9 cellular contexts compared by ENCODE assay signal in the genomic region with DNA sequence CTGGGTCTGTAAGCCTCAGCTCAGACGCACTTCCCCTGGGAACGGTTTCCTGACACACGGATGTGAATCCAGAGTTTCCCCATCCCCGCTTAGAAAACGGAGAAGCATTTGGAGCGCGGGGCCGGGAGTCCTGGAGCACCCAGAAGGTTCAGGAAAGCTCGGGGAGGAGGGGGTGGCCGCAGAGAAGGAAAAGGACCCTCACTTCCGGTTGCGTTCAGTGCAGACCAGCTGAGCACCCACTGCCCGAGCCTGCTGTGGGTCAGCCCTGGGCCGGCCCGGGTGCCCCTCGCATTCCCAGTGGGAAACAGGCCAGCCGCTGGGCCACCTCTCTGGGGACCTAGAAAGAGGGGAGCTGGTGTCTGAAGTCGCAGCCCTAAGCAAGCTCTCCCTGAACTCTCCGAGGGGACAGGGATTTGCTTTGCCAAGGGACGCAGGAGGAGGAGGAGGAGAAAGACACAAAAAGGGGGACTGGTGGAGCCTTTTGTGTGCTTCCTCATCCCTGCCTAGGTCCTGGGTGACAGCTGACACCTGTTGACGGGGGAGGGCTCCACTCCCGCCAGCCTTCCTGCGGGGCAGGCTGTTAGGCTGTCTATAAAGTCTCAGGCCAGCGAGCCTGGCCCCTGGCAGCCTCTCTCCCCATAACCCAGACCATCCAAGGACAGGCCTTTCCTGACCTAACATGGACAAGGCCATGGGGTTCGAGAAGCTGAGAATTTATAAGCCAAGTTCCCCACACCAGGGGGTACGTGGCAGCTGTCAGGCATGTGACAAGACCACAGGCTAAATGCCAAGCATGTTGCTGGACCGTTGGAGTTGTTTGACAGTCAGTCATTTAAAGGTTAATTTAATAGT. TPM values are rescaled to one million over a fixed set of nuclear protein-coding genes. Genes with fewer than 3 reads are reported as not detected.
A peak's percentile ranks its signal among the peaks of the same experiment; 100 is the strongest.
DNase-seq lines count a peak whose midpoint lies in the region; ATAC-seq and TF ChIP-seq lines count a peak whose summit lies in the region.
"Had no signal": no experiment of that assay in that cellular context is flagged by ENCODE, and none has a peak within 500 bp of the region (broad histone marks: within the 10 kb centered on the region; RNA-seq: fewer than 3 reads in every experiment).

No MANE protein-coding gene starts in this region.

- ATAC-seq in natural killer cell (no peak), HG03521 (IDR thresholded peaks at IDR 0.05; ENCODE audit: unreplicated experiment) (no peak)

- no peaks in the 10 kb centered on the region for H3K9me3 Mint-ChIP-seq in natural killer cell
- H3K9me3 Mint-ChIP-seq in CD4-positive, alpha-beta memory T cell = peaks cover 0 to 8% (median 3%) of the 10 kb centered on the region in 8 donors

- peak; percentile 61 for DNase-seq in activated effector memory CD4-positive, alpha-beta T cell treated with anti-CD3 and anti-CD28 coated beads, Interleukin-2, amount 50 U/mL, for 16 hours
- no peak for DNase-seq in activated effector memory CD4-positive, alpha-beta T cell treated with Interleukin-2 at 50 U/mL for 16 hours
- DNase-seq in epithelial cell of prostate (ENCODE audit: low read depth, low spot score) (no peak), cerebellum (ENCODE audit: low spot score) (no peak), natural killer cell (no peak)
- no peak for DNase-seq in CD4-positive, alpha-beta memory T cell
- DNase-seq: activated B cell treated with CpG ODN at 0.5 μM for 24 hours had no signal

- no peak overlapping the region for H3K4me3 ChIP-seq in mucosa of stomach (ENCODE audit: low read length)
- no peak overlapping the region for H3K4me3 ChIP-seq in CD4-positive, alpha-beta memory T cell (ENCODE audit: low read length in 2 of 2)

- intact Hi-C loops in natural killer cell (cut with micrococcal nuclease) = no loop called here
- intact Hi-C loops in CD4-positive, alpha-beta memory T cell (cut with micrococcal nuclease) = no loop called here

- H3K27me3 Mint-ChIP-seq in natural killer cell (ENCODE audit: low read depth in 2 of 2) = peaks cover 41 to 53% of the 10 kb centered on the region in 2 donors
- H3K27me3 Mint-ChIP-seq in CD4-positive, alpha-beta memory T cell = peaks cover 11 to 32% of the 10 kb centered on the region in 2 donors

- no peak for TF ChIP-seq CTCF in natural killer cell (IDR thresholded peaks at IDR 0.05)

- H3K4me1 Mint-ChIP-seq in natural killer cell = peaks cover 0 to 15% of the 10 kb centered on the region in 2 donors
- peaks cover 14 to 47% (median 27%) of the 10 kb centered on the region in 4 donors for H3K4me1 Mint-ChIP-seq in CD4-positive, alpha-beta memory T cell

- peak overlapping the region; percentile 45 for H3K9ac ChIP-seq in mucosa of stomach (ENCODE audit: low read length)

- peak overlapping the region; percentile 78 for H3K27ac ChIP-seq in epithelial cell of prostate
- H3K27ac ChIP-seq in CD4-positive, alpha-beta memory T cell (ENCODE audit: low read depth, low read length) = no peak overlapping the region

- H3K4me1 ChIP-seq in mucosa of stomach (ENCODE audit: control insufficient read depth, insufficient read depth, low read length) = peaks cover 5% of the 10 kb centered on the region
- peaks cover 5% of the 10 kb centered on the region for H3K4me1 ChIP-seq in CD4-positive, alpha-beta memory T cell (ENCODE audit: insufficient read depth, low read length)

- H3K27me3 ChIP-seq in mucosa of stomach (ENCODE audit: control insufficient read depth, insufficient read depth, low read length) = peaks cover 43% of the 10 kb centered on the region
- H3K27me3 ChIP-seq in CD4-positive, alpha-beta memory T cell (ENCODE audit: insufficient read depth, low read length) = peaks cover 4% of the 10 kb centered on the region

- no peak overlapping the region for H3K4me3 Mint-ChIP-seq in natural killer cell
- H3K4me3 Mint-ChIP-seq in CD4-positive, alpha-beta memory T cell = peak overlapping the region in 4 of 8 donors; percentile 25 to 69 (median 56)
- H3K4me3 Mint-ChIP-seq: activated B cell treated with CpG ODN at 0.5 μM for 24 hours had no signal

- no peaks in the 10 kb centered on the region for H3K36me3 Mint-ChIP-seq in natural killer cell
- peaks cover 0 to 2% of the 10 kb centered on the region in 2 donors for H3K36me3 Mint-ChIP-seq in CD4-positive, alpha-beta memory T cell

- no peaks in the 10 kb centered on the region for H3K9me3 ChIP-seq in mucosa of stomach (ENCODE audit: control insufficient read depth, low read length)
- no peaks in the 10 kb centered on the region for H3K9me3 ChIP-seq in CD4-positive, alpha-beta memory T cell (ENCODE audit: control insufficient read depth in 1 of 2, low read length in 2 of 2)

- POLR2A ChIA-PET in CD4-positive, alpha-beta memory T cell (lab: Charles Lee; ENCODE audit: partially characterized antibody) = no interaction called here

- H3K27ac Mint-ChIP-seq in natural killer cell = no peak overlapping the region
- H3K27ac Mint-ChIP-seq in CD4-positive, alpha-beta memory T cell = peak overlapping the region in 1 of 7 donors; percentile 40
- H3K27ac Mint-ChIP-seq: activated B cell treated with CpG ODN at 0.5 μM for 24 hours had no signal

- H3K36me3 ChIP-seq in mucosa of stomach (ENCODE audit: control insufficient read depth, insufficient read depth, low read length) = no peaks in the 10 kb centered on the region
- H3K36me3 ChIP-seq in CD4-positive, alpha-beta memory T cell (ENCODE audit: insufficient read depth, low read length) = no peaks in the 10 kb centered on the region

- CTCF ChIA-PET in CD4-positive, alpha-beta memory T cell (lab: Charles Lee; ENCODE audit: partially characterized antibody) = no interaction called here

RNA-seq across cellular contexts. Expression of a gene that starts 0.7 kb away (rescaled TPM):
- total RNA-seq in cerebellum (3.0 TPM), natural killer cell (1 to 10 TPM in 2 of 3 donors, under 1 TPM in 1; 0.20 to 2.6 (median 1.5) TPM)
- 1 to 10 TPM; 3.2 to 3.3 TPM for total RNA-seq in CD4-positive, alpha-beta memory T cell
- under 1 TPM; 0.31 to 0.86 TPM for polyA plus RNA-seq in CD4-positive, alpha-beta memory T cell

RNA-seq across cellular contexts. Expression of a gene that starts 1.9 kb away (rescaled TPM):
- total RNA-seq in cerebellum (10.4 TPM), natural killer cell (1 to 10 TPM in 1 of 3 donors, under 1 TPM in 2; 0.18 to 2.9 (median 0.42) TPM)
- 1 to 10 TPM; 2.1 to 2.9 TPM for total RNA-seq in CD4-positive, alpha-beta memory T cell
- polyA plus RNA-seq in CD4-positive, alpha-beta memory T cell = under 1 TPM in 1 of 2 donors, not detected in 1; 0.17 TPM
